Comparison of ENCODE assay signal across 8 cellular contexts in the genomic region with DNA sequence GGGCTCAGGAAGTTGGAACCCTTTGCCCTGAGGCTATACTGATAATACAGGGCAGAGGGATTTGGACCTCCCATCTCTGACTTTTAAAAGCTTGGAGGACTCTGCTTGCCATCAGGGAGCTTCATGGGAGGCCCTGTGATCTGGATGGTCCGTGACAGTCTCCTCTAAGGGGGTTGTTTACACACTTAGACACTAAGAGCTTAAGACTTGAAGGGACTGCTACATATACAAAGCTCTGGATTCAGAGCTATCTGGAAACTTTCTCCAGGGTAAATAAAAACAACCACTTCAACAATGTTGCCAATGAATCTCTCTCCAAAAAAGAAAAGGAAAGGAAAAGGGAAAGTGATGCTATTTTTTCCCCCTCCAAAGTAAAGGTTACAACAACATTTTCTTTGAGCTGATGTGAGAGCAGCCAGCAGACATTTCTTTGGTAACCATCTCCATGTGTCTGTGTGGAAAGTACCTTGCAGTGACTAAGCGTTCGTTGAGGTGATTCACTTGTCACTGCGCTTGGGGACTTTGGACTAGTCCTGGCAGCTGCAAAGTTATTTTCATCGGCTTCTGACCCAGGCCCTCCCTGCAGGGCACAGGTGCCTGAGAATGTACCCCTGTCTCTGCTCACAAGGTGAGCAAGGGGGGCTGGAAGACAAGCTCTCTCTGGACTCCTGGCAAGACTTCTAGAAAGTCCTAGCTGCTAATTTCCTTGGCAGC.
DNase-seq lines count a peak whose midpoint lies in the region; ATAC-seq and TF ChIP-seq lines count a peak whose summit lies in the region.

No MANE protein-coding gene starts in this region.

- TF ChIP-seq CTCF in colonic mucosa (IDR thresholded peaks at IDR 0.05): no peak
- TF ChIP-seq CTCF in osteoblast (IDR thresholded peaks at IDR 0.05; ENCODE audit: extremely low read depth, low read depth, low read length): no peak

- H3K36me3 ChIP-seq in ACC112 (ENCODE audit: insufficient read depth, low read length) (no peaks in the 10 kb centered on the region), colonic mucosa (no peaks in the 10 kb centered on the region), osteoblast (ENCODE audit: insufficient read depth, low read length) (no peaks in the 10 kb centered on the region)

- intact Hi-C loops in colonic mucosa (cut with DNase I): loop anchor here (10.0 kb wide), 1 partner anchor 267 kb away; the partner anchor contains the start of gene KLF4

- H3K9ac ChIP-seq in colonic mucosa (ENCODE audit: low read depth in 2 of 2, low read length in 2 of 2): peak overlapping the region in 1 of 2 donors; percentile 52

- H4K20me1 ChIP-seq in osteoblast (ENCODE audit: insufficient read depth, low read length): no peaks in the 10 kb centered on the region

- H3K4me2 ChIP-seq in osteoblast (ENCODE audit: insufficient read depth, low read length): peak overlapping the region; percentile 34

- peaks cover 50% of the 10 kb centered on the region for H3K4me1 ChIP-seq in ACC112 (ENCODE audit: control insufficient read depth, insufficient read depth, low read length, unreplicated experiment)
- H3K4me1 ChIP-seq in colonic mucosa: peaks cover 12% of the 10 kb centered on the region
- peaks cover 34% of the 10 kb centered on the region for H3K4me1 ChIP-seq in osteoblast (ENCODE audit: insufficient read depth, low read length)

- no peak overlapping the region for H2AFZ ChIP-seq in ACC112 (ENCODE audit: low read length, unreplicated experiment)
- peak overlapping the region; percentile 20 for H2AFZ ChIP-seq in osteoblast (ENCODE audit: low read length)

- peak overlapping the region; percentile 97 for H3K27ac ChIP-seq in ACC112 (ENCODE audit: low read depth, low read length)
- peak overlapping the region; percentile 69 for H3K27ac ChIP-seq in colonic mucosa
- H3K27ac ChIP-seq in osteoblast (ENCODE audit: low read depth, low read length): peak overlapping the region; percentile 87

- H3K79me2 ChIP-seq in ACC112 (ENCODE audit: control insufficient read depth, insufficient read depth, low read length, unreplicated experiment) (no peaks in the 10 kb centered on the region), osteoblast (ENCODE audit: insufficient read depth, low read length) (no peaks in the 10 kb centered on the region)

- H3K27me3 ChIP-seq in ACC112 (ENCODE audit: insufficient read depth, low read length): no peaks in the 10 kb centered on the region
- no peaks in the 10 kb centered on the region for H3K27me3 ChIP-seq in colonic mucosa
- no peaks in the 10 kb centered on the region for H3K27me3 ChIP-seq in osteoblast (ENCODE audit: insufficient read depth, low read length)

- H3K4me3 ChIP-seq in ACC112 (ENCODE audit: low read depth, low read length) (peak overlapping the region; percentile 15; the same call in 1 of the 2 replicates), colonic mucosa (no peak overlapping the region), osteoblast (ENCODE audit: insufficient read depth, low read length) (no peak overlapping the region)

- ATAC-seq in GM19351 (IDR thresholded peaks at IDR 0.05; ENCODE audit: unreplicated experiment): peak; percentile 82
- ATAC-seq in HG03469 (IDR thresholded peaks at IDR 0.05; ENCODE audit: unreplicated experiment): peak; percentile 85

- no peaks in the 10 kb centered on the region for H3K9me3 ChIP-seq in colonic mucosa
- no peaks in the 10 kb centered on the region for H3K9me3 ChIP-seq in osteoblast (ENCODE audit: low read depth, low read length)

- DNase-seq in colonic mucosa (peak; percentile 78), osteoblast (ENCODE audit: insufficient read length, low spot score, missing footprints) (peak; percentile 62), SIG-M5 treated with dmso at 0.1 percent for 504 hours (lab: John Stamatoyannopoulos, UW; ENCODE audit: unreplicated experiment) (no peak)
- DNase-seq in stimulated activated naive CD4-positive, alpha-beta T cell treated with Interleukin-2 at 50 U/mL for 16 hours (lab: John Stamatoyannopoulos, UW): no peak
- no peak for DNase-seq in activated CD4-positive, alpha-beta T cell treated with anti-CD3 and anti-CD28 coated beads, Interleukin-2, amount 50 U/mL, for 48 hours

Comparison
In these comparisons a context has a peak if more than half of its experiments do, and no peak if none do; other contexts are left out.
1. DNase-seq: peak in colonic mucosa (single experiment) and osteoblast (single experiment); none in stimulated activated naive CD4-positive, alpha-beta T cell treated with Interleukin-2 at 50 U/mL for 16 hours (single experiment), SIG-M5 treated with dmso at 0.1 percent for 504 hours (single experiment) and activated CD4-positive, alpha-beta T cell treated with anti-CD3 and anti-CD28 coated beads, Interleukin-2, amount 50 U/mL, for 48 hours (0 of 2).
2. Peak in every context shown above with its lines, with median percentiles within 50 percentile points of each other: H3K27ac ChIP-seq.